7 cellular contexts compared by ENCODE assay signal in genomic region chr11:48107188-48107704, GRCh38.
DNase-seq lines count a peak whose midpoint lies in the region; ATAC-seq and TF ChIP-seq lines count a peak whose summit lies in the region.

No MANE protein-coding gene starts in this region.

- H3K27ac Mint-ChIP-seq in chondrocyte (ENCODE audit: unreplicated experiment): peak overlapping the region; percentile 13

- H3K4me3 Mint-ChIP-seq in chondrocyte (ENCODE audit: unreplicated experiment): no peak overlapping the region

- DNase-seq in NOMO-1 treated with dmso at 0.1 percent for 144 hours (lab: John Stamatoyannopoulos, UW; ENCODE audit: unreplicated experiment): peak; percentile 36
- no peak for DNase-seq in chondrocyte (ENCODE audit: low spot score)
- peak; percentile 73 for DNase-seq in stimulated activated naive CD8-positive, alpha-beta T cell treated with anti-CD3 and anti-CD28 coated beads, Interleukin-15, Interleukin-2, amounts not matched to agents 100 U/mL and 50 U/mL, for 24 hours
- DNase-seq in occipital lobe (lab: John Stamatoyannopoulos, UW): no peak
- DNase-seq in NCI-H187 (lab: John Stamatoyannopoulos, UW): no peak

- ATAC-seq in GM18873 (IDR thresholded peaks at IDR 0.05; ENCODE audit: low FRiP score, unreplicated experiment) (peak; percentile 83), HG02763 (IDR thresholded peaks at IDR 0.05; ENCODE audit: unreplicated experiment) (peak; percentile 90)
- peak; percentile 85 for ATAC-seq in stimulated activated naive CD8-positive, alpha-beta T cell treated with anti-CD3 and anti-CD28 coated beads, Interleukin-15, Interleukin-2, amounts not matched to agents 100 U/mL and 50 U/mL, for 24 hours

- H3K4me1 Mint-ChIP-seq in chondrocyte (ENCODE audit: low read depth): peaks cover 24% of the 10 kb centered on the region

- H3K9me3 Mint-ChIP-seq in chondrocyte (ENCODE audit: low read depth): no peaks in the 10 kb centered on the region

- no peak for TF ChIP-seq CTCF in chondrocyte (IDR thresholded peaks at IDR 0.05)

- no peaks in the 10 kb centered on the region for H3K36me3 Mint-ChIP-seq in chondrocyte (ENCODE audit: low read depth)

- no peaks in the 10 kb centered on the region for H3K27me3 Mint-ChIP-seq in chondrocyte (ENCODE audit: low read depth)

Comparison
In these comparisons a context has a peak if more than half of its experiments do, and no peak if none do; other contexts are left out.
1. DNase-seq: peak in NOMO-1 treated with dmso at 0.1 percent for 144 hours (single experiment) and stimulated activated naive CD8-positive, alpha-beta T cell treated with anti-CD3 and anti-CD28 coated beads, Interleukin-15, Interleukin-2, amounts not matched to agents 100 U/mL and 50 U/mL, for 24 hours (single experiment); none in chondrocyte (single experiment), occipital lobe (single experiment) and NCI-H187 (0 of 2).
2. Peak in every context shown above with its lines, with median percentiles within 50 percentile points of each other: ATAC-seq.